Comparison of ENCODE assay signal across 25 cellular contexts in genomic region chr10:111934926-111935325, GRCh38.
"Had no signal": no experiment of that assay in that cellular context is flagged by ENCODE, and none has a peak within 500 bp of the region (broad histone marks: within the 10 kb centered on the region; RNA-seq: fewer than 3 reads in every experiment).

No MANE protein-coding gene starts in this region.

- DNase-seq: activated CD4-positive, alpha-beta memory T cell treated with anti-CD3 and anti-CD28 coated beads for 36 hours; activated CD4-positive, alpha-beta T cell treated with anti-CD3 and anti-CD28 coated beads for 36 hours; activated CD4-positive, alpha-beta T cell treated with anti-CD3 and anti-CD28 coated beads, Interleukin-2, amount 10 ng/mL, durations not matched to agents 24 days and 14 days; activated CD4-positive, CD25-positive, alpha-beta regulatory T cell; activated CD4-positive, CD25-positive, alpha-beta regulatory T cell treated with anti-CD3 and anti-CD28 coated beads, Interleukin-2, amount 50 U/mL, for 72 hours; activated CD8-positive, alpha-beta memory T cell treated with anti-CD3 and anti-CD28 coated beads, Interleukin-2, amount 10 ng/mL, durations not matched to agents 7 days and 5 days; activated CD8-positive, alpha-beta memory T cell treated with anti-CD3 and anti-CD28 coated beads, Interleukin-2, amount 50 U/mL, for 48 hours; activated CD8-positive, alpha-beta T cell treated with anti-CD3 and anti-CD28 coated beads, Interleukin-2, amount 10 ng/mL, durations not matched to agents 7 days and 5 days; activated gamma-delta T cell; activated naive CD4-positive, alpha-beta T cell treated with anti-CD3 and anti-CD28 coated beads, Interleukin-2, amount 50 U/mL, for 16 hours; activated naive CD4-positive, alpha-beta T cell treated with Interleukin-2 at 50 U/mL for 16 hours; activated T-cell treated with anti-CD3 and anti-CD28 coated beads for 4 hours; activated T-cell treated with anti-CD3 and anti-CD28 coated beads, Interleukin-2, amount 50 U/mL, for 24 hours; activated T-cell treated with anti-CD3 and anti-CD28 coated beads, Interleukin-2, amount 50 U/mL, for 72 hours; amniotic stem cell; anterior cingulate cortex; cortex of kidney; dermis blood vessel endothelial cell; effector CD4-positive, alpha-beta T cell; effector memory CD8-positive, alpha-beta T cell; erythroblast; foreskin keratinocyte; T-helper 2 cell had no signal

- H3K4me1 ChIP-seq: esophagus muscularis mucosa, foreskin keratinocyte, gastroesophageal sphincter had no signal

- H3K27ac ChIP-seq: esophagus muscularis mucosa, foreskin keratinocyte, gastroesophageal sphincter had no signal

- H3K4me3 ChIP-seq: esophagus muscularis mucosa, gastroesophageal sphincter had no signal

- H3K27me3 ChIP-seq: esophagus muscularis mucosa, foreskin keratinocyte, gastroesophageal sphincter had no signal

- ATAC-seq: activated CD4-positive, alpha-beta T cell treated with anti-CD3 and anti-CD28 coated beads for 36 hours; activated CD8-positive, alpha-beta memory T cell treated with anti-CD3 and anti-CD28 coated beads, Interleukin-2, amount 10 ng/mL, durations not matched to agents 7 days and 5 days; activated CD8-positive, alpha-beta T cell treated with anti-CD3 and anti-CD28 coated beads, Interleukin-2, amount 10 ng/mL, durations not matched to agents 7 days and 5 days; activated T-cell treated with anti-CD3 and anti-CD28 coated beads, Interleukin-2, amount 50 U/mL, for 72 hours; effector memory CD8-positive, alpha-beta T cell; foreskin keratinocyte; gastroesophageal sphincter had no signal

- H3K36me3 ChIP-seq: esophagus muscularis mucosa, gastroesophageal sphincter had no signal
